Comparison of ENCODE assay signal across 11 cellular contexts in the genomic region with DNA sequence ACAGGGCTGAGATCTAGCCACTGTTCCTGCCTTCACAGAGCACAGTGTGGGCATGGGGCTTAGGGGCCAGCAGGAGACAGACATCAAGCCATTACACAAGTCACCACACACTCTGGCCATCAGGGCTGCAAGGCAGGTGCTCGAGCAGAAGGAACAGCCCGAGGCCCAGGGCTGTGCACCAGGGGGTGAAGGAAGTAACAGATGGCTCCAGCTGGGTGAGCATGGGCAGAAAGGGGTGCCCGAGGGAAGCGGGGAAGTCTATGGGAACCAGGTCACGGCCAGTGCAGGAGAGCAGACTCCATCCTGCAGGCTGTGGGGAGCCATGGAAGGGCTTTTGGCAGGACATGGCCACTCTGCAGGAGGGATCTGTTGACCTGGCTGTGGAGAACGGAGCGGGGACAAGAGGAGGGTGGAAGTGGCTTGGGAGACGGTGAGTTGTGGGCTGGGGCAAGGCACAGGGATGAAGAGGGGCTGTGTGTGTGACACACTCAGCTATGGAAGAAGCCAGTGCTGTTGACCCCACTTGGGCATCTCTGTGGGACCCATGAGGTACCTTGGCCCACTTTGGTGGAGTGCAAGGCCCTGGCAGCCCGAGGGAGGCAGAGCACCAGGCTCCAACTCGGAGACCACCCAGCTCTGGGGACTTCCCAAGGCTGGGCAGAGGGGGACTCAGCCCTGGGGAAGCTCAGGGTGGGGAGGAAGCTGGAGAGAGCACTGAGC. TPM values are rescaled to one million over a fixed set of nuclear protein-coding genes. Genes with fewer than 3 reads are reported as not detected.
DNase-seq lines count a peak whose midpoint lies in the region; ATAC-seq, FAIRE-seq and TF ChIP-seq lines count a peak whose summit lies in the region.
"Had no signal": no experiment of that assay in that cellular context is flagged by ENCODE, and none has a peak within 500 bp of the region (broad histone marks: within the 10 kb centered on the region; RNA-seq: fewer than 3 reads in every experiment).

No MANE protein-coding gene starts in this region.

- H3K9ac ChIP-seq in K562 (ENCODE audit: insufficient read depth in 1 of 2, low read depth in 2 of 2, low read length in 2 of 2): peak overlapping the region in 1 of 2 experiments; percentile 84; a peak in 3 of 4 replicates
- H3K9ac ChIP-seq: KMS-11 had no signal

- H3K79me2 ChIP-seq in K562 (ENCODE audit: control insufficient read depth, insufficient read depth, low read length): peaks cover 27% of the 10 kb centered on the region

- H3K4me1 ChIP-seq in heart left ventricle (peaks cover 13 to 59% (median 52%) of the 10 kb centered on the region in 12 donors), K562 (replicated peaks in 1 of 2; ENCODE audit: control insufficient read depth in 2 of 2, insufficient read depth in 2 of 2, low read length in 2 of 2) (peaks cover 39 to 66% of the 10 kb centered on the region in 2 experiments), mesodermal cell (ENCODE audit: control insufficient read depth, insufficient read depth, low read length, poor library complexity, severe bottlenecking) (peaks cover 61% of the 10 kb centered on the region)

- H3K27ac ChIP-seq in heart left ventricle: peak overlapping the region; percentile 34 to 98 (median 82)
- H3K27ac ChIP-seq in K562 (ENCODE audit: extremely low read depth, low read depth, low read length): no peak overlapping the region
- H3K27ac ChIP-seq in mesodermal cell (ENCODE audit: low read depth, low read length, severe bottlenecking): peak overlapping the region; percentile 98
- H3K27ac ChIP-seq: KMS-11 had no signal

- FAIRE-seq in K562 (lab: Jason Lieb, UNC) (no peak), urothelium cell line (lab: Jason Lieb, UNC) (peak; percentile 44)
- FAIRE-seq: TTC549 had no signal

- no peaks in the 10 kb centered on the region for H3K9me1 ChIP-seq in K562 (ENCODE audit: control insufficient read depth, insufficient read depth, low read length)

- no peak for TF ChIP-seq CTCF in heart left ventricle (IDR thresholded peaks at IDR 0.05)
- TF ChIP-seq CTCF in K562 (IDR thresholded peaks at IDR 0.05 in 2 of 3, conservative IDR thresholded peaks at IDR 0.05 in 1 of 3; ENCODE audit: insufficient read depth in 2 of 3, low read depth in 1 of 3, low read length in 3 of 3): no peak
- no peak for TF ChIP-seq CTCF in GM10266 (IDR thresholded peaks at IDR 0.05; ENCODE audit: control insufficient read depth, insufficient read depth, low read depth, missing control alignments)

- no peak for TF ChIP-seq RAD21 in K562 (CRISPR knock-in tag; conservative IDR thresholded peaks at IDR 0.05 in 1 of 2, IDR thresholded peaks at IDR 0.05 in 1 of 2)

- ATAC-seq in heart left ventricle: no peak
- ATAC-seq in Right ventricle myocardium inferior: no peak
- ATAC-seq in K562: no peak
- ATAC-seq in HG03097 (IDR thresholded peaks at IDR 0.05; ENCODE audit: low FRiP score, unreplicated experiment): no peak

- H3K9me3 ChIP-seq in heart left ventricle (no peaks in the 10 kb centered on the region), K562 (replicated peaks; ENCODE audit: control insufficient read depth, insufficient read depth, low read depth, low read length) (no peaks in the 10 kb centered on the region), mesodermal cell (ENCODE audit: control insufficient read depth, low read length) (no peaks in the 10 kb centered on the region)

- CTCF ChIA-PET in K562 (lab: Yijun Ruan, JAX; ENCODE audit: low intra/inter-chr PET ratio): no interaction called here

- POLR2A ChIA-PET in K562 (lab: Yijun Ruan, JAX): interaction anchor here (0.5 to 2.3 kb wide), 11 partner anchors 8 to 227 kb away, joined by 3 to 14 read pairs (median 3); partner anchors contain the start of genes CCDC85B and FOSL1

- no peak for TF ChIP-seq EP300 in K562 (IDR thresholded peaks at IDR 0.05; ENCODE audit: low read length)

- intact Hi-C loops in heart left ventricle (cut with DNase I) (loop anchor here in 1 of 10 donors (5.0 kb wide), 1 partner anchor 47 kb away; the partner anchor contains the start of gene SART1), Right ventricle myocardium inferior (cut with DNase I) (no loop called here), K562 (cut with micrococcal nuclease) (no loop called here)

- 63 to 70% (median 69%) methylated on average over 10 of the region's 10 CpGs for WGBS in heart left ventricle, 4 donors
- 64% methylated on average over 8 of the region's 10 CpGs for WGBS in K562 (ENCODE audit: insufficient coverage, low coverage, missing lambda C conversion rate)
- WGBS in mesodermal cell (ENCODE audit: insufficient coverage in 2 of 2), 2 experiments: 80 to 85% methylated on average over 8 of the region's 10 CpGs

- H4K20me1 ChIP-seq in K562 (replicated peaks; ENCODE audit: control insufficient read depth, insufficient read depth, low read length): no peaks in the 10 kb centered on the region

- no peak for TF ChIP-seq POLR2A in heart left ventricle (IDR thresholded peaks at IDR 0.05)
- TF ChIP-seq POLR2A in K562 (conservative IDR thresholded peaks at IDR 0.05): no peak

- H3K4me3 ChIP-seq in heart left ventricle: peak overlapping the region in 6 of 12 donors; percentile 6 to 33 (median 13)
- H3K4me3 ChIP-seq in K562: no peak overlapping the region
- no peak overlapping the region for H3K4me3 ChIP-seq in mesodermal cell (ENCODE audit: extremely low read depth, insufficient read depth, low read length, poor library complexity, severe bottlenecking)

- BruUV-seq in K562 (replicated peaks; lab: Mats Ljungman, UMichigan): no TSS peak

- H3K36me3 ChIP-seq in heart left ventricle (peaks cover 0 to 9% (median 0%) of the 10 kb centered on the region in 9 donors), K562 (ENCODE audit: control insufficient read depth, insufficient read depth, low read length) (peaks cover 11% of the 10 kb centered on the region; the same call in 1 of the 3 replicates), mesodermal cell (ENCODE audit: control insufficient read depth, insufficient read depth, low read length) (peaks cover 15% of the 10 kb centered on the region)

- peak overlapping the region; percentile 1; the same call in 1 of the 2 replicates for H3K4me2 ChIP-seq in K562 (ENCODE audit: insufficient read depth, low read length)
- H3K4me2 ChIP-seq: KMS-11 had no signal

- H3K27me3 ChIP-seq in heart left ventricle (no peaks in the 10 kb centered on the region), K562 (ENCODE audit: control insufficient read depth in 2 of 2, insufficient read depth in 2 of 2, low read length in 2 of 2) (no peaks in the 10 kb centered on the region)

- no peak for DNase-seq in heart left ventricle
- no peak for DNase-seq in Right ventricle myocardium inferior (ENCODE audit: missing footprints)
- no peak for DNase-seq in K562 (ENCODE audit: extremely low read depth in 1 of 4, low spot score in 3 of 4)
- no peak for DNase-seq in urothelium cell line (ENCODE audit: low spot score)
- DNase-seq in GM10266 (ENCODE audit: extremely low spot score): no peak
- no peak for DNase-seq in AG20443 (ENCODE audit: low spot score)

- no peak overlapping the region for H2AFZ ChIP-seq in K562 (ENCODE audit: low read depth, low read length)

- in situ Hi-C loops in K562 (cut with MboI): no loop called here

RNA-seq across cellular contexts. Expression of gene C11orf68, which starts 3.6 kb away (rescaled TPM):
- total RNA-seq in heart left ventricle (10 to 100 TPM; 17.0 to 49.0 (median 39.5) TPM), Right ventricle myocardium inferior (38.5 TPM), K562 (2014; rRNA removed) (6.6 and 11.1 TPM in 2 replicates), K562 (2014; rRNA removed; fragmentation: Illumina TruSeq; extraction: Trizol) (7.2 and 10.6 TPM in 2 replicates), K562 (2015; rRNA removed; fragmentation: Illumina TruSeq; extraction: Trizol) (12.8 and 14.3 TPM in 2 replicates), K562 (2021) (34.5 and 35.9 TPM in 2 replicates)
- polyA plus RNA-seq in heart left ventricle (10 to 100 TPM; 34.0 to 41.5 TPM), K562 (2011; rRNA removed) (18.9 and 34.0 TPM in 2 replicates), K562 (2014; fragmentation: Illumina TruSeq; extraction: Trizol) (31.7 and 40.6 TPM in 2 replicates), K562 (2014; fragmentation: Nextera tagmentation; extraction: Ambion mirVana) (1 to 10 TPM; 3.6 to 4.6 TPM), K562 (2014; rRNA removed) (26.6 and 31.3 TPM in 2 replicates)
- 10.7 and 38.4 TPM in 2 replicates for total RNA-seq in K562 (2011; cell fraction: chromatin; rRNA removed; ENCODE audit: low replicate concordance)
- 35.5 and 41.9 TPM in 2 replicates for total RNA-seq in K562 (2011; cell fraction: nucleolus; rRNA removed)
- 27.5 and 27.9 TPM in 2 replicates for total RNA-seq in K562 (2011; cell fraction: nucleoplasm; rRNA removed)
- polyA plus RNA-seq in K562 (2011; cell fraction: cytosol; rRNA removed): 54.6 and 96.4 TPM in 2 replicates
- 44.1 and 53.6 TPM in 2 replicates for polyA plus RNA-seq in K562 (2011; cell fraction: nucleus; rRNA removed)
- polyA plus RNA-seq in K562 (2012): 26.5 and 54.0 TPM in 2 replicates
- polyA minus RNA-seq in K562 (2011; rRNA and poly(A)+ RNA removed): 9.8 and 12.4 TPM in 2 replicates
- 20.2 and 22.9 TPM in 2 replicates for polyA minus RNA-seq in K562 (2011; cell fraction: cytosol; rRNA and poly(A)+ RNA removed)
- 18.7 and 26.1 TPM in 2 replicates for polyA minus RNA-seq in K562 (2011; cell fraction: nucleus; rRNA and poly(A)+ RNA removed)
- 38.1 TPM for polyA plus RNA-seq in mesodermal cell (2013, experiment 1 of 2)
- 32.2 TPM for polyA plus RNA-seq in mesodermal cell (2013, experiment 2 of 2)

RNA-seq across cellular contexts. Expression of gene DRAP1, which starts 4.0 kb away (rescaled TPM):
- total RNA-seq in heart left ventricle: 100 to 1,000 TPM in 4 of 9 donors, 10 to 100 TPM in 5; 76.5 to 144 (median 96.9) TPM
- polyA plus RNA-seq in heart left ventricle: 100 to 1,000 TPM; 168 to 180 TPM
- total RNA-seq in Right ventricle myocardium inferior: 110 TPM
- total RNA-seq in K562 (2011; cell fraction: chromatin; rRNA removed; ENCODE audit: low replicate concordance): 7.1 and 14.3 TPM in 2 replicates
- 10.8 and 17.7 TPM in 2 replicates for total RNA-seq in K562 (2011; cell fraction: nucleolus; rRNA removed)
- total RNA-seq in K562 (2011; cell fraction: nucleoplasm; rRNA removed): 6.3 and 10.6 TPM in 2 replicates
- total RNA-seq in K562 (2014; rRNA removed): 189 and 200 TPM in 2 replicates
- 25.2 and 30.3 TPM in 2 replicates for total RNA-seq in K562 (2014; rRNA removed; fragmentation: Illumina TruSeq; extraction: Trizol)
- total RNA-seq in K562 (2015; rRNA removed; fragmentation: Illumina TruSeq; extraction: Trizol): 124 and 127 TPM in 2 replicates
- total RNA-seq in K562 (2021): 92.2 and 92.9 TPM in 2 replicates
- 32.6 and 40.4 TPM in 2 replicates for polyA plus RNA-seq in K562 (2011; rRNA removed)
- 58.8 and 72.4 TPM in 2 replicates for polyA plus RNA-seq in K562 (2011; cell fraction: cytosol; rRNA removed)
- polyA plus RNA-seq in K562 (2011; cell fraction: nucleus; rRNA removed): 44.8 and 52.7 TPM in 2 replicates
- 130 and 155 TPM in 2 replicates for polyA plus RNA-seq in K562 (2012)
- polyA plus RNA-seq in K562 (2014; fragmentation: Illumina TruSeq; extraction: Trizol): 108 and 122 TPM in 2 replicates
- 10 to 100 TPM in 1 of 2 experiments, 1 to 10 TPM in 1; 9.6 to 14.3 TPM for polyA plus RNA-seq in K562 (2014; fragmentation: Nextera tagmentation; extraction: Ambion mirVana)
- 167 and 169 TPM in 2 replicates for polyA plus RNA-seq in K562 (2014; rRNA removed)
- polyA minus RNA-seq in K562 (2011; rRNA and poly(A)+ RNA removed): 5.1 and 10.2 TPM in 2 replicates
- 21.1 and 26.8 TPM in 2 replicates for polyA minus RNA-seq in K562 (2011; cell fraction: cytosol; rRNA and poly(A)+ RNA removed)
- polyA minus RNA-seq in K562 (2011; cell fraction: nucleus; rRNA and poly(A)+ RNA removed): 6.7 and 7.8 TPM in 2 replicates
- polyA plus RNA-seq in mesodermal cell (2013, experiment 1 of 2): 160 TPM
- polyA plus RNA-seq in mesodermal cell (2013, experiment 2 of 2): 120 TPM

RNA-seq across cellular contexts. Expression of gene FOSL1, which starts 15.1 kb away (rescaled TPM):
- total RNA-seq in heart left ventricle (10 to 100 TPM in 1 of 9 donors, 1 to 10 TPM in 6, under 1 TPM in 2; 0.22 to 13.7 (median 1.5) TPM), Right ventricle myocardium inferior (0.27 TPM), K562 (2014; rRNA removed) (18.6 and 21.3 TPM in 2 replicates), K562 (2014; rRNA removed; fragmentation: Illumina TruSeq; extraction: Trizol) (4.6 and 6.2 TPM in 2 replicates), K562 (2015; rRNA removed; fragmentation: Illumina TruSeq; extraction: Trizol) (10.0 and 12.4 TPM in 2 replicates), K562 (2021) (26.1 and 28.7 TPM in 2 replicates)
- polyA plus RNA-seq in heart left ventricle (10 to 100 TPM in 1 of 2 donors, 1 to 10 TPM in 1; 1.2 to 48.1 TPM), K562 (2011; rRNA removed) (5.3 and 9.0 TPM in 2 replicates), K562 (2014; fragmentation: Illumina TruSeq; extraction: Trizol) (26.9 and 39.6 TPM in 2 replicates), K562 (2014; fragmentation: Nextera tagmentation; extraction: Ambion mirVana) (1 to 10 TPM; 3.5 to 4.2 TPM), K562 (2014; rRNA removed) (16.3 and 16.9 TPM in 2 replicates)
- 27.7 and 48.1 TPM in 2 replicates for total RNA-seq in K562 (2011; cell fraction: chromatin; rRNA removed; ENCODE audit: low replicate concordance)
- total RNA-seq in K562 (2011; cell fraction: nucleolus; rRNA removed): 22.8 and 24.7 TPM in 2 replicates
- total RNA-seq in K562 (2011; cell fraction: nucleoplasm; rRNA removed): 23.9 and 41.4 TPM in 2 replicates
- polyA plus RNA-seq in K562 (2011; cell fraction: cytosol; rRNA removed): 7.6 and 12.9 TPM in 2 replicates
- 10.1 and 26.6 TPM in 2 replicates for polyA plus RNA-seq in K562 (2011; cell fraction: nucleus; rRNA removed)
- 24.9 and 29.1 TPM in 2 replicates for polyA plus RNA-seq in K562 (2012)
- 4.3 and 5.1 TPM in 2 replicates for polyA minus RNA-seq in K562 (2011; rRNA and poly(A)+ RNA removed)
- 7.8 and 8.3 TPM in 2 replicates for polyA minus RNA-seq in K562 (2011; cell fraction: cytosol; rRNA and poly(A)+ RNA removed)
- 6.1 and 10.8 TPM in 2 replicates for polyA minus RNA-seq in K562 (2011; cell fraction: nucleus; rRNA and poly(A)+ RNA removed)
- polyA plus RNA-seq in mesodermal cell (2013, experiment 1 of 2): 14.7 TPM
- 13.0 TPM for polyA plus RNA-seq in mesodermal cell (2013, experiment 2 of 2)
- polyA plus RNA-seq: neural cell had no signal

RNA-seq across cellular contexts. Expression of gene CCDC85B, which starts 24.8 kb away (rescaled TPM):
- total RNA-seq in heart left ventricle (10 to 100 TPM; 32.3 to 78.1 (median 36.9) TPM), Right ventricle myocardium inferior (29.6 TPM), K562 (2014; rRNA removed) (138 and 161 TPM in 2 replicates), K562 (2014; rRNA removed; fragmentation: Illumina TruSeq; extraction: Trizol) (0.26 and 0.29 TPM in 2 replicates), K562 (2015; rRNA removed; fragmentation: Illumina TruSeq; extraction: Trizol) (6.2 and 11.7 TPM in 2 replicates), K562 (2021) (64.4 and 74.8 TPM in 2 replicates)
- polyA plus RNA-seq in heart left ventricle (10 to 100 TPM; 31.3 to 62.1 TPM), K562 (2011; rRNA removed) (6.8 and 7.9 TPM in 2 replicates), K562 (2014; fragmentation: Illumina TruSeq; extraction: Trizol) (0.30 and 1.9 TPM in 2 replicates), K562 (2014; fragmentation: Nextera tagmentation; extraction: Ambion mirVana) (under 1 TPM; 0.14 to 0.29 TPM), K562 (2014; rRNA removed) (92.3 TPM in 2 replicates)
- total RNA-seq in K562 (2011; cell fraction: chromatin; rRNA removed; ENCODE audit: low replicate concordance): 1.2 and 7.1 TPM in 2 replicates
- total RNA-seq in K562 (2011; cell fraction: nucleolus; rRNA removed): 15.7 and 17.8 TPM in 2 replicates
- 7.0 and 7.4 TPM in 2 replicates for total RNA-seq in K562 (2011; cell fraction: nucleoplasm; rRNA removed)
- 19.3 and 81.8 TPM in 2 replicates for polyA plus RNA-seq in K562 (2011; cell fraction: cytosol; rRNA removed)
- 7.6 and 15.8 TPM in 2 replicates for polyA plus RNA-seq in K562 (2011; cell fraction: nucleus; rRNA removed)
- polyA plus RNA-seq in K562 (2012): 35.5 and 38.4 TPM in 2 replicates
- 0.27 and 0.49 TPM in 2 replicates for polyA minus RNA-seq in K562 (2011; rRNA and poly(A)+ RNA removed)
- 11.3 and 22.7 TPM in 2 replicates for polyA minus RNA-seq in K562 (2011; cell fraction: cytosol; rRNA and poly(A)+ RNA removed)
- 9.6 and 14.0 TPM in 2 replicates for polyA minus RNA-seq in K562 (2011; cell fraction: nucleus; rRNA and poly(A)+ RNA removed)
- 22.8 TPM for polyA plus RNA-seq in mesodermal cell (2013, experiment 1 of 2)
- 20.5 TPM for polyA plus RNA-seq in mesodermal cell (2013, experiment 2 of 2)

RNA-seq across cellular contexts. Expression of gene FIBP, which starts 27.0 kb away (rescaled TPM):
- total RNA-seq in heart left ventricle (10 to 100 TPM; 48.2 to 93.9 (median 57.3) TPM), Right ventricle myocardium inferior (44.7 TPM), K562 (2014; rRNA removed) (77.2 and 98.5 TPM in 2 replicates), K562 (2014; rRNA removed; fragmentation: Illumina TruSeq; extraction: Trizol) (36.8 and 44.6 TPM in 2 replicates), K562 (2015; rRNA removed; fragmentation: Illumina TruSeq; extraction: Trizol) (45.8 and 46.8 TPM in 2 replicates), K562 (2021) (51.1 and 54.0 TPM in 2 replicates)
- polyA plus RNA-seq in heart left ventricle (10 to 100 TPM; 35.0 to 74.7 TPM), K562 (2011; rRNA removed) (58.8 and 69.4 TPM in 2 replicates), K562 (2014; fragmentation: Illumina TruSeq; extraction: Trizol) (48.6 and 62.8 TPM in 2 replicates), K562 (2014; fragmentation: Nextera tagmentation; extraction: Ambion mirVana) (10 to 100 TPM; 41.2 to 46.2 TPM), K562 (2014; rRNA removed) (79.2 and 82.8 TPM in 2 replicates)
- 53.7 and 168 TPM in 2 replicates for total RNA-seq in K562 (2011; cell fraction: chromatin; rRNA removed; ENCODE audit: low replicate concordance)
- 118 and 119 TPM in 2 replicates for total RNA-seq in K562 (2011; cell fraction: nucleolus; rRNA removed)
- total RNA-seq in K562 (2011; cell fraction: nucleoplasm; rRNA removed): 83.9 and 91.0 TPM in 2 replicates
- 81.2 and 144 TPM in 2 replicates for polyA plus RNA-seq in K562 (2011; cell fraction: cytosol; rRNA removed)
- polyA plus RNA-seq in K562 (2011; cell fraction: nucleus; rRNA removed): 131 and 187 TPM in 2 replicates
- polyA plus RNA-seq in K562 (2012): 65.8 and 94.8 TPM in 2 replicates
- 43.2 and 46.4 TPM in 2 replicates for polyA minus RNA-seq in K562 (2011; rRNA and poly(A)+ RNA removed)
- 59.7 and 70.4 TPM in 2 replicates for polyA minus RNA-seq in K562 (2011; cell fraction: cytosol; rRNA and poly(A)+ RNA removed)
- 47.0 and 54.9 TPM in 2 replicates for polyA minus RNA-seq in K562 (2011; cell fraction: nucleus; rRNA and poly(A)+ RNA removed)
- 64.0 TPM for polyA plus RNA-seq in mesodermal cell (2013, experiment 1 of 2)
- polyA plus RNA-seq in mesodermal cell (2013, experiment 2 of 2): 65.6 TPM
